Comparison of ENCODE assay signal across 8 cellular contexts in genomic region chr4:139454111-139454600, GRCh38. TPM values are rescaled to one million over a fixed set of nuclear protein-coding genes. Genes with fewer than 3 reads are reported as not detected.
DNase-seq lines count a peak whose midpoint lies in the region; ATAC-seq and TF ChIP-seq lines count a peak whose summit lies in the region.

Gene RAB33B (plus strand): TSS chr4:139454121. CDS start chr4:139454196, 75 bp downstream.

- TF ChIP-seq POLR2A in GM18526 (IDR thresholded peaks at IDR 0.05; ENCODE audit: extremely low read depth, insufficient read length): peak; percentile 24

- H3K4me3 Mint-ChIP-seq in WTC11: peak within 1 kb of the TSS; percentile 96

- peak within 1 kb of the TSS; percentile 92 for H3K9ac ChIP-seq in trophoblast cell (ENCODE audit: low read length)

- H3K4me3 ChIP-seq in AG04450 (ENCODE audit: low read depth, low read length) (peak within 1 kb of the TSS; percentile 98), trophoblast cell (ENCODE audit: low read depth, low read length) (peak within 1 kb of the TSS; percentile 92)

- CTCF ChIA-PET in AG04450 (lab: Charles Lee): no interaction called here
- CTCF ChIA-PET in WTC11 (lab: Charles Lee): interaction anchor here (0.6 to 1.9 kb wide), 5 partner anchors 12 to 231 kb away, joined by 3 to 6 read pairs (median 3); no protein-coding TSS in a partner anchor

- no peaks in the 10 kb centered on the region for H3K27me3 Mint-ChIP-seq in WTC11 (ENCODE audit: low read depth)

- ATAC-seq in HG03139 (IDR thresholded peaks at IDR 0.05; ENCODE audit: unreplicated experiment) (peak; percentile 3), WTC11 (peak; percentile 1; the same call in 1 of the 2 replicates), GM21360 (IDR thresholded peaks at IDR 0.05; ENCODE audit: unreplicated experiment) (no peak)

- peak within 1 kb of the TSS; percentile 99 for H3K27ac Mint-ChIP-seq in WTC11

- peaks cover 6% of the 10 kb centered on the region; the same call in 1 of the 2 replicates for H3K36me3 Mint-ChIP-seq in WTC11

- H3K9me3 ChIP-seq in AG04450 (ENCODE audit: control insufficient read depth, insufficient read depth, low read length): no peaks in the 10 kb centered on the region; the same call in 1 of the 2 replicates
- peaks cover 1% of the 10 kb centered on the region for H3K9me3 ChIP-seq in trophoblast cell (ENCODE audit: insufficient read depth, low read depth, low read length)

- H3K27me3 ChIP-seq in AG04450 (ENCODE audit: control insufficient read depth, insufficient read depth, low read length) (no peaks in the 10 kb centered on the region), trophoblast cell (ENCODE audit: insufficient read depth, low read length) (no peaks in the 10 kb centered on the region)

- peak within 1 kb of the TSS; percentile 93 for H3K27ac ChIP-seq in AG04450 (ENCODE audit: low read depth, low read length)
- peak within 1 kb of the TSS; percentile 99 for H3K27ac ChIP-seq in trophoblast cell (ENCODE audit: low read depth, low read length)

- peak within 1 kb of the TSS; percentile 92 for H4K8ac ChIP-seq in trophoblast cell (ENCODE audit: low read depth, low read length)

- H2BK5ac ChIP-seq in trophoblast cell (ENCODE audit: low read depth, low read length, poor library complexity): peak within 1 kb of the TSS; percentile 94

- peak within 1 kb of the TSS; percentile 97 for H3K14ac ChIP-seq in trophoblast cell (ENCODE audit: low read length)

- peak within 1 kb of the TSS; percentile 95 for H2BK120ac ChIP-seq in trophoblast cell (ENCODE audit: insufficient read depth, low read length, poor library complexity)

- peak within 1 kb of the TSS; percentile 93 for H4K91ac ChIP-seq in trophoblast cell (ENCODE audit: low read depth, low read length)

- peak within 1 kb of the TSS; percentile 95 for H2AFZ ChIP-seq in trophoblast cell (ENCODE audit: insufficient read depth, low read length, poor library complexity)

- TF ChIP-seq CTCF in AG04450 (IDR thresholded peaks at IDR 0.05; ENCODE audit: low read depth, low read length) (no peak), WTC11 (IDR thresholded peaks at IDR 0.05) (no peak)

- H3K23ac ChIP-seq in trophoblast cell (ENCODE audit: low read length): no peak within 1 kb of the TSS

- peak within 1 kb of the TSS; percentile 68 for H3K4ac ChIP-seq in trophoblast cell (ENCODE audit: low read depth, low read length)

- peaks cover 8 to 9% of the 10 kb centered on the region in 2 experiments for H3K4me1 ChIP-seq in trophoblast cell (ENCODE audit: control insufficient read depth in 1 of 2, insufficient read depth in 2 of 2, low read length in 2 of 2)

- H3K18ac ChIP-seq in trophoblast cell (ENCODE audit: low read length): peak within 1 kb of the TSS; percentile 94

- peaks cover 11% of the 10 kb centered on the region for H3K79me2 ChIP-seq in trophoblast cell (ENCODE audit: control insufficient read depth, insufficient read depth, low read length, poor library complexity)

- peak; percentile 78 for DNase-seq in AG04450 (ENCODE audit: low read depth, low spot score)
- no peak for DNase-seq in WTC11 (ENCODE audit: low spot score)
- peak; percentile 74 for DNase-seq in foreskin melanocyte
- DNase-seq in trophoblast cell: peak in 1 of 2 donors; percentile 94
- DNase-seq in NCI-H1436 treated with DMSO at 0.1 percent for 48 hours (lab: John Stamatoyannopoulos, UW): no peak

- peaks cover 60% of the 10 kb centered on the region for H3K4me1 Mint-ChIP-seq in WTC11

- peak within 1 kb of the TSS; percentile 96 for H4K12ac ChIP-seq in trophoblast cell (ENCODE audit: low read depth, low read length)

- POLR2A ChIA-PET in AG04450 (lab: Yijun Ruan, JAX) (interaction anchor here (0.6 to 1.6 kb wide), 4 partner anchors 18 to 153 kb away, joined by 3 to 6 read pairs (median 4); partner anchors contain the start of gene NAA15), WTC11 (lab: Charles Lee) (no interaction called here)

- H3K79me1 ChIP-seq in trophoblast cell (ENCODE audit: low read length): peaks cover 11% of the 10 kb centered on the region

- H3K36me3 ChIP-seq in trophoblast cell (ENCODE audit: control insufficient read depth in 1 of 2, insufficient read depth in 2 of 2, low read length in 2 of 2): no peaks in the 10 kb centered on the region

- peak within 1 kb of the TSS; percentile 34 for H2AK5ac ChIP-seq in trophoblast cell (ENCODE audit: low read length)

- H2BK12ac ChIP-seq in trophoblast cell (ENCODE audit: low read length): peak within 1 kb of the TSS; percentile 30

- WGBS in trophoblast cell (ENCODE audit: extremely low coverage, insufficient coverage, insufficient read length): no CpG with 5 or more reads among the region's 36 CpGs

- H3K4me2 ChIP-seq in trophoblast cell (ENCODE audit: low read length): peak within 1 kb of the TSS; percentile 82

- peaks cover 8% of the 10 kb centered on the region for H3K9me3 Mint-ChIP-seq in WTC11

TF ChIP-seq in WTC11, 78 proteins besides CTCF, POLR2A, EP300 and RAD21:
- TF ChIP-seq ARID4B (CRISPR knock-in tag; IDR thresholded peaks at IDR 0.05; ENCODE audit: borderline replicate concordance) (peak; percentile 74; the same call in 1 of the 2 replicates), MAX (CRISPR knock-in tag; IDR thresholded peaks at IDR 0.05) (peak; percentile 35; the same call in 1 of the 2 replicates), FOXP1 (CRISPR knock-in tag; IDR thresholded peaks at IDR 0.05; ENCODE audit: borderline replicate concordance) (peak; percentile 42; the same call in 1 of the 2 replicates), NFATC4 (CRISPR knock-in tag; IDR thresholded peaks at IDR 0.05) (no peak)

RNA-seq across cellular contexts. Expression of gene RAB33B, which starts in this region (rescaled TPM):
- 5.4 and 7.8 TPM in 2 replicates for polyA plus RNA-seq in AG04450 (2011; rRNA removed)
- polyA minus RNA-seq in AG04450 (2011; rRNA and poly(A)+ RNA removed): 5.2 and 8.1 TPM in 2 replicates
- total RNA-seq in WTC11 (2021): 5.7 to 7.5 TPM (median 6.5 TPM) in 3 replicates
- 4.5 and 4.6 TPM in 2 replicates for polyA plus RNA-seq in trophoblast cell (2013)

Comparison
In these comparisons a context has a peak if more than half of its experiments do, and no peak if none do; other contexts are left out.
1. DNase-seq: peak in AG04450 (single experiment) and foreskin melanocyte (single experiment); none in WTC11 (single experiment) and NCI-H1436 treated with DMSO at 0.1 percent for 48 hours (single experiment).